In the genomic region with DNA sequence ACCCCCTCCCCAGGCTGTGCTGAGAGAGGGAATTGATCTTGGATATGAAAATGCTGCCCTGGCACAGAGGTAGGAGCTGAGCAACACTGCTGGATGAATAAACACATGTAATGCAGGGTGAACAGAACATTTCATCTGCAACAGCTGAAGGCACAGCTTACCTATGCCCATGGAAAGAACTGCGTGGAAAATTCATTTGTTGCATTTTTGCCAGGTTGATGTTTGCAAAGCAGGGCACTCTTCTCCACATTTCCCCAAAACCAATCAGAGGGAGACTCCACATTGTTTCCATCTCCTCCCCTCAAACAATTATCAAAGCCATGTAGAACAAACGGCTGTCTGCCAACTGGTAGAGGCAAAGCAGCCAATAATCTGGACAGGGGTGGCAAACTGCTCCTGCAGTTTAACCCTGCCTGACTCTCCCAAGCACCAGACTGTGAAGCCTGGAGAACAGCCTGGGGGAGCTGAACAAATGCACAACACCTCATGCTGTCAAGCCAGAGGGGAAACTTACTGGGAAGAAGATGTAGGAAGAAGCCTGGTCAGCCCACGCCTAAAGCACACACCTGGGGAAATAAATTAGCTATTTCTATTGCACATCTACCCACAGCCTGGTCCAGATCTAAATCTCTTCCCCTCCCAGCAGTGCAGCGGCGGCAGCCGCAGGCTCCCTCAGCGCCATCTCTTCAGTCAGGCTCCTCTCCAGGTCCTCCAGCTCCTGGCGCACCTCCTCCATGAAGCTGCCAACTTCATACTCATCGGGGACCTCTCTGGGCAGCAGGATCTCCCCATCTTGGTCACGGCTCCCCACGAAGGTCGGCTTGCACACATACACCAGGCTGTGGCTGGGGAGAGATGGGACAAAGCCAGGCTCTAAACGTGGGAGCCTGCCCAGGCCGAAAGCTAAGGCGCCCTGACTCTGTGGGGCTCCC, we compare ENCODE assay signal across 16 cellular contexts. TPM values are rescaled to one million over a fixed set of nuclear protein-coding genes. Genes with fewer than 3 reads are reported as not detected.
DNase-seq lines count a peak whose midpoint lies in the region; ATAC-seq and TF ChIP-seq lines count a peak whose summit lies in the region.
"Had no signal": no experiment of that assay in that cellular context is flagged by ENCODE, and none has a peak within 500 bp of the region (broad histone marks: within the 10 kb centered on the region; RNA-seq: fewer than 3 reads in every experiment).

No MANE protein-coding gene starts in this region.

- peaks cover 0 to 5% of the 10 kb centered on the region in 2 donors for H3K27me3 Mint-ChIP-seq in natural killer cell (ENCODE audit: low read depth in 2 of 2)
- H3K27me3 Mint-ChIP-seq: activated T-helper 17 cell treated with anti-CD3 and anti-CD28 coated beads, Interleukin-2, amount 50 U/mL, for 72 hours had no signal

- intact Hi-C loops in head of caudate nucleus (cut with DNase I) (loop anchor here (10.0 kb wide), 1 partner anchor 119 kb away; a partner anchor contains a TSS), posterior vena cava (cut with DNase I) (no loop called here), natural killer cell (cut with micrococcal nuclease) (no loop called here)

- H3K27me3 ChIP-seq in H7 (ENCODE audit: control insufficient read depth, insufficient read depth, low read length), result no peaks in the 10 kb centered on the region

- H3K9me3 Mint-ChIP-seq in natural killer cell, result no peaks in the 10 kb centered on the region
- H3K9me3 Mint-ChIP-seq: activated T-helper 17 cell treated with anti-CD3 and anti-CD28 coated beads, Interleukin-2, amount 50 U/mL, for 72 hours had no signal

- no peaks in the 10 kb centered on the region; the same call in 1 of the 2 replicates for H3K36me3 ChIP-seq in H7 (replicated peaks; ENCODE audit: control insufficient read depth, insufficient read depth, low read length)
- H3K36me3 ChIP-seq: WERI-Rb-1 had no signal

- no peaks in the 10 kb centered on the region for H3K36me3 Mint-ChIP-seq in natural killer cell

- no peak overlapping the region for H3K4me3 ChIP-seq in H7 (ENCODE audit: insufficient read depth, low read depth, low read length)
- H3K4me3 ChIP-seq: mucosa of descending colon had no signal

- DNase-seq in H7, result peak; percentile 12
- peak; percentile 36 to 68 for DNase-seq in NCI-H446 (lab: John Stamatoyannopoulos, UW)
- DNase-seq in head of caudate nucleus, result peak in 23 of 42 donors; percentile 28 to 84 (median 58)
- peak; percentile 78 for DNase-seq in posterior vena cava (ENCODE audit: low spot score)
- no peak for DNase-seq in KG1 (lab: John Stamatoyannopoulos, UW)
- DNase-seq in germinal center (ENCODE audit: low spot score), result no peak
- no peak for DNase-seq in natural killer cell
- DNase-seq: central memory CD4-positive, alpha-beta T cell; kidney glomerular epithelial cell; mucosa of descending colon; NCI-H1105 treated with DMSO at 0.1 percent for 48 hours; SHP77; stimulated activated CD4-positive, alpha-beta T cell treated with anti-CD3 and anti-CD28 coated beads, Interleukin-4, amount 100 ng/mL, for 24 hours; WERI-Rb-1 had no signal

- ATAC-seq in natural killer cell, result no peak
- ATAC-seq: activated T-helper 17 cell treated with anti-CD3 and anti-CD28 coated beads, Interleukin-2, amount 50 U/mL, for 72 hours; mucosa of descending colon had no signal

- no peak overlapping the region for H3K4me3 Mint-ChIP-seq in natural killer cell
- H3K4me3 Mint-ChIP-seq: activated T-helper 17 cell treated with anti-CD3 and anti-CD28 coated beads, Interleukin-2, amount 50 U/mL, for 72 hours had no signal

- peaks cover 27 to 32% of the 10 kb centered on the region in 2 donors for H3K4me1 Mint-ChIP-seq in natural killer cell

- TF ChIP-seq CTCF in natural killer cell (IDR thresholded peaks at IDR 0.05), result no peak

- no peak overlapping the region for H3K27ac Mint-ChIP-seq in natural killer cell
- H3K27ac Mint-ChIP-seq: activated T-helper 17 cell treated with anti-CD3 and anti-CD28 coated beads, Interleukin-2, amount 50 U/mL, for 72 hours had no signal

RNA-seq across cellular contexts. Expression of a gene that starts 44.3 kb away (rescaled TPM):
- total RNA-seq in H7 (2014; rRNA removed; shearing (Covaris generic)), result 8.8 and 15.3 TPM in 2 replicates
- total RNA-seq in posterior vena cava, result 100 to 1,000 TPM; 117 to 138 TPM
- under 1 TPM in 2 of 3 donors, not detected in 1; 0.16 to 0.70 TPM for total RNA-seq in natural killer cell
- total RNA-seq: activated T-helper 17 cell treated with anti-CD3 and anti-CD28 coated beads, Interleukin-2, amount 50 U/mL, for 72 hours; T-helper 1 cell treated with Interleukin-12 subunit alpha and Interleukin-12 subunit beta and Interleukin-4 antibody, amounts not matched to agents 30 ng/mL and 1 ng/mL, for 36 hours had no signal

Comparison
In these comparisons a context has a peak if more than half of its experiments do, and no peak if none do; other contexts are left out.
1. DNase-seq: peak in H7 (single experiment), NCI-H446 (2 of 2), head of caudate nucleus (23 of 42) and posterior vena cava (single experiment); none in KG1 (single experiment), germinal center (single experiment) and natural killer cell (single experiment).